8 cellular contexts compared by ENCODE assay signal in the genomic region with DNA sequence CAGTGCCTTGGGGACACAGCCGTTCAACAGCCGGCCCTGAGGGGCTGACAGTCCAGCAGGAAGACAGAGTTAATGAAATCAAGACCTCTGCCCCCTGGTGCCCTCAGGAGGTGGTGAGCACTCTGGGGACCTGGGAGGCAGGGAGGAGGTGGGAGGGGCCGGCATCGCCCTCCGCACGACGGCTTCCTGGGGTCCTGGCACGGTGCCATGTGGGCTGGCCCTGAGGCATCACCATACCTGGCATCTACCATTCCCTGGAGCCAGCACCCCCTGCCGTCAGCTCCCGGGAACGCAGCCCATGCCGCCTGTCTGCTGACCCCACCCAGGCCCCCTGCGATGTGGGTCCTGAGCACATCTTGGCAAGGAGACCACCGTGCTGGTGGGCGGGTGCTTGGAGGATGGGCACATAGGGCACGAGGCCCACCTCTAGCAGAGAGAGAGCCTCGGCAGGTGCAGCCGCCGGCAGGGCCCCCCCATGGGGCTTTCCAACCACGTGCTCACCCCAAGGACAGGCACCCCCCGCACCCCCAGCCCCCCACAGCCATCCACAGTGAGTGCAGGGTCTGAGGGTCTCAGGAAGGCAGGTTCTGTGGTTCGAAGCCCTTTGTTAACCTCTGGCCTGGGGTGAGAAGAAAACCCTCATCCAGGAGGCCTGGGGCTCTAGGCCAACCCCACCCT. TPM values are rescaled to one million over a fixed set of nuclear protein-coding genes. Genes with fewer than 3 reads are reported as not detected.
DNase-seq lines count a peak whose midpoint lies in the region; ATAC-seq and TF ChIP-seq lines count a peak whose summit lies in the region.

No MANE protein-coding gene starts in this region.

- DNase-seq in NCI-H2107 (lab: John Stamatoyannopoulos, UW) (peak; percentile 81), endothelial cell (ENCODE audit: low spot score) (peak; percentile 40), renal cortical epithelial cell (ENCODE audit: low read depth) (peak; percentile 9), amniotic stem cell (lab: John Stamatoyannopoulos, UW) (no peak), NK-92 (lab: John Stamatoyannopoulos, UW; ENCODE audit: unreplicated experiment) (no peak)
- DNase-seq in activated CD8-positive, alpha-beta T cell treated with anti-CD3 and anti-CD28 coated beads for 36 hours, result peak; percentile 87

- H3K4me3 Mint-ChIP-seq in activated CD8-positive, alpha-beta T cell treated with anti-CD3 and anti-CD28 coated beads for 36 hours, result no peak overlapping the region
- H3K4me3 Mint-ChIP-seq in endothelial cell (ENCODE audit: unreplicated experiment), result no peak overlapping the region

- TF ChIP-seq CTCF in DOHH2 (IDR thresholded peaks at IDR 0.05; ENCODE audit: low read depth, low read length, poor library complexity, severe bottlenecking), result peak; percentile 67
- peak; percentile 41 for TF ChIP-seq CTCF in activated CD8-positive, alpha-beta T cell treated with anti-CD3 and anti-CD28 coated beads for 36 hours (IDR thresholded peaks at IDR 0.05)
- TF ChIP-seq CTCF in endothelial cell (IDR thresholded peaks at IDR 0.05; ENCODE audit: unreplicated experiment), result peak; percentile 18

- H3K9me2 ChIP-seq in DOHH2 (replicated peaks; ENCODE audit: control insufficient read depth, low read length), result no peaks in the 10 kb centered on the region

- no peaks in the 10 kb centered on the region for H3K79me2 ChIP-seq in DOHH2 (ENCODE audit: control insufficient read depth, low read length)

- H3K27ac ChIP-seq in DOHH2 (ENCODE audit: low read depth, low read length), result no peak overlapping the region

- no peaks in the 10 kb centered on the region for H3K9me3 Mint-ChIP-seq in activated CD8-positive, alpha-beta T cell treated with anti-CD3 and anti-CD28 coated beads for 36 hours
- H3K9me3 Mint-ChIP-seq in endothelial cell (ENCODE audit: unreplicated experiment), result no peaks in the 10 kb centered on the region

- no peak overlapping the region for H3K4me3 ChIP-seq in DOHH2 (ENCODE audit: low read length)

- H3K27ac Mint-ChIP-seq in activated CD8-positive, alpha-beta T cell treated with anti-CD3 and anti-CD28 coated beads for 36 hours, result no peak overlapping the region
- no peak overlapping the region for H3K27ac Mint-ChIP-seq in endothelial cell (ENCODE audit: unreplicated experiment)

- CTCF ChIA-PET in activated CD8-positive, alpha-beta T cell treated with anti-CD3 and anti-CD28 coated beads for 36 hours (lab: Charles Lee), result interaction anchor here (0.6 to 1.4 kb wide), 6 partner anchors 16 to 68 kb away, joined by 3 to 7 read pairs (median 4); no protein-coding TSS in a partner anchor

- H3K36me3 ChIP-seq in DOHH2 (ENCODE audit: control insufficient read depth, low read length), result no peaks in the 10 kb centered on the region

- H4K20me1 ChIP-seq in DOHH2 (ENCODE audit: control insufficient read depth, insufficient read depth, low read depth, low read length), result no peaks in the 10 kb centered on the region

- H3K27me3 Mint-ChIP-seq in activated CD8-positive, alpha-beta T cell treated with anti-CD3 and anti-CD28 coated beads for 36 hours, result no peaks in the 10 kb centered on the region
- peaks cover 12% of the 10 kb centered on the region for H3K27me3 Mint-ChIP-seq in endothelial cell (ENCODE audit: unreplicated experiment)

- no peaks in the 10 kb centered on the region for H3K27me3 ChIP-seq in DOHH2 (ENCODE audit: control insufficient read depth, low read length)

- ATAC-seq in activated CD8-positive, alpha-beta T cell treated with anti-CD3 and anti-CD28 coated beads for 36 hours, result peak; percentile 81
- ATAC-seq in GM19397 (IDR thresholded peaks at IDR 0.05; ENCODE audit: unreplicated experiment), result no peak

- H3K4me1 ChIP-seq in DOHH2 (ENCODE audit: control insufficient read depth, low read length), result peaks cover 9% of the 10 kb centered on the region; the same call in 1 of the 2 replicates

- H3K9me3 ChIP-seq in DOHH2 (ENCODE audit: control insufficient read depth, insufficient read depth, low read length), result no peaks in the 10 kb centered on the region

- POLR2A ChIA-PET in activated CD8-positive, alpha-beta T cell treated with anti-CD3 and anti-CD28 coated beads for 36 hours (lab: Charles Lee), result no interaction called here

- intact Hi-C loops in activated CD8-positive, alpha-beta T cell treated with anti-CD3 and anti-CD28 coated beads for 36 hours (cut with micrococcal nuclease), result no loop called here

- no peak overlapping the region for H3K4me2 ChIP-seq in DOHH2 (ENCODE audit: low read length)

- H3F3A ChIP-seq in DOHH2 (ENCODE audit: control insufficient read depth, insufficient read depth), result no peaks in the 10 kb centered on the region

- no peaks in the 10 kb centered on the region for H3K36me3 Mint-ChIP-seq in activated CD8-positive, alpha-beta T cell treated with anti-CD3 and anti-CD28 coated beads for 36 hours (ENCODE audit: low read depth)
- H3K36me3 Mint-ChIP-seq in endothelial cell (ENCODE audit: low read depth, unreplicated experiment), result peaks cover 4% of the 10 kb centered on the region

- peaks cover 14% of the 10 kb centered on the region for H3K4me1 Mint-ChIP-seq in activated CD8-positive, alpha-beta T cell treated with anti-CD3 and anti-CD28 coated beads for 36 hours (ENCODE audit: low read depth)
- H3K4me1 Mint-ChIP-seq in endothelial cell (ENCODE audit: unreplicated experiment), result no peaks in the 10 kb centered on the region

RNA-seq across cellular contexts. Expression of a gene that starts 52.5 kb away (rescaled TPM):
- 10 to 100 TPM; 15.0 to 18.0 TPM for total RNA-seq in activated CD8-positive, alpha-beta T cell treated with anti-CD3 and anti-CD28 coated beads for 36 hours
- total RNA-seq in endothelial cell (ENCODE audit: unreplicated experiment), result 6.8 TPM
- total RNA-seq in renal cortical epithelial cell, result 0.35 and 2.8 TPM in 2 replicates

Comparison
In these comparisons a context has a peak if more than half of its experiments do, and no peak if none do; other contexts are left out.
1. DNase-seq: peak in NCI-H2107 (single experiment), activated CD8-positive, alpha-beta T cell treated with anti-CD3 and anti-CD28 coated beads for 36 hours (single experiment), endothelial cell (single experiment) and renal cortical epithelial cell (single experiment); none in amniotic stem cell (single experiment) and NK-92 (single experiment).
2. Peak in every context shown above with its lines, with median percentiles within 50 percentile points of each other: CTCF ChIP-seq.